Comparison of ENCODE assay signal across 9 cellular contexts in the genomic region with DNA sequence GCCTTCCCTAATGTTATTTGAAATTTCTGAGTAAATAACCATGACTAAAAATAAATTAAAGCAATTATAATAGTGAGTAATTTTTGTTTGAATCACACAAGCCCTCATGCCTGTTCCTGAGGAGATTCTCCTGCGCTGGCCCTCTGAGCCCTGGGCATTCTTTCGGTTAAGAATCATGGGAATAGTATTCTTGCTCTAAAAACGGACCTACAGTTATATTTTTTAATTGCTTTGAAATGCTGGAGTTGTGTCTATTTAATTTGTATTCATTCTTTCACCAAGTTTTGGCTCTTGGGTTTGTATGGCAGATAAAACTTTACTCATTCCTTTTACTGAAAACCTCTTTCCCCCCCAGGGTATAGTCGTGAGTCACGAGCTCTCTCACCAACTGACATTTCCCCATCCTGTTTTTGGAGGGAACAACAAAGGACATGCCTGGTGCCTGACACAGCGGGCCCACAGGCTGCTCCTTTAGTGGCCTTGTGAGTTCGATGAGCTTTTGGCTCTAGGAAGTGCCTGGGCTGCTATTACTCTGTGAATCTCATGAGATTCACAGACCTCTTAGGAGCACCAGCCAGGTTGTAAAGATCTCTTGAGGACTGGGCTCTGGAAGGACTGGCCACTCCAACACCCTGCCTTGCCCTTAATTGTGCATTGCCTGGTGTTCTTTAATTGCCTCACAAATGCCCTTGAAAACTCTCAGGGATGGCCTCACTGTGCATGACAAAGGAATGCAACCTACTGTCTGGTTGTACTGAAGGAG. TPM values are rescaled to one million over a fixed set of nuclear protein-coding genes. Genes with fewer than 3 reads are reported as not detected.
A peak's percentile ranks its signal among the peaks of the same experiment; 100 is the strongest.
DNase-seq lines count a peak whose midpoint lies in the region; ATAC-seq and TF ChIP-seq lines count a peak whose summit lies in the region.
"Had no signal": no experiment of that assay in that cellular context is flagged by ENCODE, and none has a peak within 500 bp of the region (broad histone marks: within the 10 kb centered on the region; RNA-seq: fewer than 3 reads in every experiment).

No MANE protein-coding gene starts in this region.

- H3K4me3 Mint-ChIP-seq in stimulated activated naive CD8-positive, alpha-beta T cell treated with anti-CD3 and anti-CD28 coated beads, Interleukin-15, amount 100 ng/mL, for 72 hours, result no peak overlapping the region
- H3K4me3 Mint-ChIP-seq: memory B cell had no signal

- intact Hi-C loops in adrenal gland (cut with DNase I) (no loop called here), right cardiac atrium (cut with DNase I) (no loop called here)

- H3K27ac ChIP-seq in adrenal gland (peak overlapping the region; percentile 60 to 93 (median 83)), right cardiac atrium (ENCODE audit: low read length) (peak overlapping the region; percentile 73), suprapubic skin (peak overlapping the region; percentile 59)

- no peaks in the 10 kb centered on the region for H3K9me3 Mint-ChIP-seq in stimulated activated naive CD8-positive, alpha-beta T cell treated with anti-CD3 and anti-CD28 coated beads, Interleukin-15, amount 100 ng/mL, for 72 hours
- H3K9me3 Mint-ChIP-seq: memory B cell had no signal

- WGBS in adrenal gland, 4 donors, result 17 to 26% (median 23%) methylated on average over 7 of the region's 7 CpGs
- 21% methylated on average over 7 of the region's 7 CpGs for WGBS in right cardiac atrium
- WGBS in suprapubic skin, result 8% methylated on average over 7 of the region's 7 CpGs

- peak overlapping the region in 1 of 2 donors; percentile 8 for H3K27ac Mint-ChIP-seq in stimulated activated naive CD8-positive, alpha-beta T cell treated with anti-CD3 and anti-CD28 coated beads, Interleukin-15, amount 100 ng/mL, for 72 hours
- H3K27ac Mint-ChIP-seq: memory B cell had no signal

- H3K27me3 ChIP-seq in adrenal gland, result no peaks in the 10 kb centered on the region
- no peaks in the 10 kb centered on the region for H3K27me3 ChIP-seq in right cardiac atrium (ENCODE audit: control insufficient read depth, insufficient read depth)
- no peaks in the 10 kb centered on the region for H3K27me3 ChIP-seq in suprapubic skin

- H3K4me3 ChIP-seq in adrenal gland (no peak overlapping the region), right cardiac atrium (ENCODE audit: low read length) (no peak overlapping the region), suprapubic skin (no peak overlapping the region)

- DNase-seq in HS-5 (ENCODE audit: low read depth) (peak; percentile 94), adrenal gland (peak; percentile 64 to 92 (median 91)), right cardiac atrium (peak; percentile 77 to 84 (median 82)), suprapubic skin (ENCODE audit: low spot score in 2 of 2) (peak; percentile 81 to 86), globus pallidus (ENCODE audit: low spot score) (no peak)
- DNase-seq in stimulated activated naive CD8-positive, alpha-beta T cell treated with anti-CD3 and anti-CD28 coated beads, Interleukin-15, amount 100 ng/mL, for 72 hours, result no peak
- DNase-seq in stimulated activated CD4-positive, alpha-beta T cell treated with anti-CD3 and anti-CD28 coated beads, Interleukin-12 subunit alpha, Interleukin-12 subunit beta, amount 100 ng/mL, for 4 hours, result no peak

- peak in 1 of 2 donors; percentile 51 for TF ChIP-seq POLR2A in adrenal gland (IDR thresholded peaks at IDR 0.05)
- TF ChIP-seq POLR2A in suprapubic skin (IDR thresholded peaks at IDR 0.05), result no peak

- TF ChIP-seq CTCF in adrenal gland (IDR thresholded peaks at IDR 0.05), result no peak
- TF ChIP-seq CTCF in suprapubic skin (IDR thresholded peaks at IDR 0.05), result no peak

- no peaks in the 10 kb centered on the region for H3K4me1 Mint-ChIP-seq in stimulated activated naive CD8-positive, alpha-beta T cell treated with anti-CD3 and anti-CD28 coated beads, Interleukin-15, amount 100 ng/mL, for 72 hours

- H3K9me3 ChIP-seq in adrenal gland (replicated peaks in 1 of 3) (no peaks in the 10 kb centered on the region), right cardiac atrium (ENCODE audit: control insufficient read depth, low read length) (no peaks in the 10 kb centered on the region), suprapubic skin (no peaks in the 10 kb centered on the region)

- ATAC-seq in right cardiac atrium, result peak; percentile 79 to 93
- no peak for ATAC-seq in stimulated activated naive CD8-positive, alpha-beta T cell treated with anti-CD3 and anti-CD28 coated beads, Interleukin-15, amount 100 ng/mL, for 72 hours
- ATAC-seq in GM18907 (IDR thresholded peaks at IDR 0.05; ENCODE audit: unreplicated experiment), result no peak

- H3K36me3 ChIP-seq in adrenal gland (replicated peaks in 1 of 2) (no peaks in the 10 kb centered on the region), suprapubic skin (no peaks in the 10 kb centered on the region)

- H3K27me3 Mint-ChIP-seq in stimulated activated naive CD8-positive, alpha-beta T cell treated with anti-CD3 and anti-CD28 coated beads, Interleukin-15, amount 100 ng/mL, for 72 hours, result peaks cover 7% of the 10 kb centered on the region

- TF ChIP-seq EP300 in suprapubic skin (IDR thresholded peaks at IDR 0.05), result no peak

- H3K4me1 ChIP-seq in adrenal gland (replicated peaks in 1 of 2) (peaks cover 44 to 54% of the 10 kb centered on the region in 2 donors), right cardiac atrium (ENCODE audit: control insufficient read depth, insufficient read depth, low read length) (peaks cover 21% of the 10 kb centered on the region), suprapubic skin (peaks cover 59% of the 10 kb centered on the region)

RNA-seq across cellular contexts. Expression of a gene that starts 58.6 kb away (rescaled TPM):
- total RNA-seq in adrenal gland (100 to 1,000 TPM; 214 to 349 (median 254) TPM), right cardiac atrium (10 to 100 TPM; 57.7 to 82.1 (median 67.4) TPM), suprapubic skin (10 to 100 TPM in 2 of 4 donors, 1 to 10 TPM in 2; 7.7 to 50.2 (median 13.8) TPM)
- polyA plus RNA-seq in adrenal gland (100 to 1,000 TPM in 1 of 3 donors, 10 to 100 TPM in 2; 15.1 to 127 (median 34.2) TPM), right cardiac atrium (12.8 TPM)

Comparison
In these comparisons a context has a peak if more than half of its experiments do, and no peak if none do; other contexts are left out.
1. DNase-seq: peak in HS-5 (single experiment), adrenal gland (7 of 7), right cardiac atrium (3 of 3) and suprapubic skin (2 of 2); none in stimulated activated naive CD8-positive, alpha-beta T cell treated with anti-CD3 and anti-CD28 coated beads, Interleukin-15, amount 100 ng/mL, for 72 hours (0 of 2), globus pallidus (single experiment) and stimulated activated CD4-positive, alpha-beta T cell treated with anti-CD3 and anti-CD28 coated beads, Interleukin-12 subunit alpha, Interleukin-12 subunit beta, amount 100 ng/mL, for 4 hours (single experiment).
2. ATAC-seq: peak in right cardiac atrium (2 of 2); none in stimulated activated naive CD8-positive, alpha-beta T cell treated with anti-CD3 and anti-CD28 coated beads, Interleukin-15, amount 100 ng/mL, for 72 hours (single experiment) and GM18907 (single experiment).
3. Peak in every context shown above with its lines, with median percentiles within 50 percentile points of each other: H3K27ac ChIP-seq.